1 cellular context compared by ENCODE assay signal in the genomic region with DNA sequence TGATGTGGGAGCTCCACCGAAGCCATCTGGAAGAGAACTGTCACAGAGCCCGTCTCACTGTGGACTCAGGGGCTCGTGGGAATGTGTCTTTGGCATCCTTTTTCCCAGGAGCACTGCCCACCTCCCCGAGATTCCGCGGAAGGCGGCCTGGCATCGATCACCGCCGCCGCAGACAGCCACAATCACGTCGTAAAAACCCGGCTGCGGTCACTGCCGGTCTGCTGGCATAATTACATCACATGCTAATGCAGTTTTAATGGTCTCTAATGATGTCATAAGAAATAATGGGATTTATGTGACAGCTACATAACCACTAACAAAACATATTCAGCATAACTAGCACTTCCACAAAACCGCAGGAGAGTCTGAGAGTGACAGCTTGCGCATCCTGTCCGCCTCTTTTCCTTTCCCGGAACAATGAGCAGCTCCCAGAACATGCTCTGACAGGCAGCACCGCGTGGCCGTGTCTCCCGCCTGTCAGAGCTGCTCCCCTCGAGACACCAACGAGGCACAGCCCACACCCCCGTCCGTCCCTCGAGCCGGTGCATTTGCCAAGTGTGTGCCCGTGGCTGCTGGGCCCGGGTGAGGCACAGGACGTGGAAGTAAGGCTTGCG.
A peak's percentile ranks its signal among the peaks of the same experiment; 100 is the strongest.
TF ChIP-seq lines count a peak whose summit lies in the region.

No MANE protein-coding gene starts in this region.

TF ChIP-seq in HEK293, 187 proteins besides CTCF, POLR2A, EP300 and RAD21 (continued from another document and continues in another):
- TF ChIP-seq, protein P1, sequence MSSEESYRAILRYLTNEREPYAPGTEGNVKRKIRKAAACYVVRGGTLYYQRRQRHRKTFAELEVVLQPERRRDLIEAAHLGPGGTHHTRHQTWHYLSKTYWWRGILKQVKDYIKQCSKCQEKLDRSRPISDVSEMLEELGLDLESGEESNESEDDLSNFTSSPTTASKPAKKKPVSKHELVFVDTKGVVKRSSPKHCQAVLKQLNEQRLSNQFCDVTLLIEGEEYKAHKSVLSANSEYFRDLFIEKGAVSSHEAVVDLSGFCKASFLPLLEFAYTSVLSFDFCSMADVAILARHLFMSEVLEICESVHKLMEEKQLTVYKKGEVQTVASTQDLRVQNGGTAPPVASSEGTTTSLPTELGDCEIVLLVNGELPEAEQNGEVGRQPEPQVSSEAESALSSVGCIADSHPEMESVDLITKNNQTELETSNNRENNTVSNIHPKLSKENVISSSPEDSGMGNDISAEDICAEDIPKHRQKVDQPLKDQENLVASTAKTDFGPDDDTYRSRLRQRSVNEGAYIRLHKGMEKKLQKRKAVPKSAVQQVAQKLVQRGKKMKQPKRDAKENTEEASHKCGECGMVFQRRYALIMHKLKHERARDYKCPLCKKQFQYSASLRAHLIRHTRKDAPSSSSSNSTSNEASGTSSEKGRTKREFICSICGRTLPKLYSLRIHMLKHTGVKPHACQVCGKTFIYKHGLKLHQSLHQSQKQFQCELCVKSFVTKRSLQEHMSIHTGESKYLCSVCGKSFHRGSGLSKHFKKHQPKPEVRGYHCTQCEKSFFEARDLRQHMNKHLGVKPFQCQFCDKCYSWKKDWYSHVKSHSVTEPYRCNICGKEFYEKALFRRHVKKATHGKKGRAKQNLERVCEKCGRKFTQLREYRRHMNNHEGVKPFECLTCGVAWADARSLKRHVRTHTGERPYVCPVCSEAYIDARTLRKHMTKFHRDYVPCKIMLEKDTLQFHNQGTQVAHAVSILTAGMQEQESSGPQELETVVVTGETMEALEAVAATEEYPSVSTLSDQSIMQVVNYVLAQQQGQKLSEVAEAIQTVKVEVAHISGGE (tag by site-specific recombination; conservative IDR thresholded peaks at IDR 0.05; ENCODE audit: low read depth) = no peak
- TF ChIP-seq, protein P2, sequence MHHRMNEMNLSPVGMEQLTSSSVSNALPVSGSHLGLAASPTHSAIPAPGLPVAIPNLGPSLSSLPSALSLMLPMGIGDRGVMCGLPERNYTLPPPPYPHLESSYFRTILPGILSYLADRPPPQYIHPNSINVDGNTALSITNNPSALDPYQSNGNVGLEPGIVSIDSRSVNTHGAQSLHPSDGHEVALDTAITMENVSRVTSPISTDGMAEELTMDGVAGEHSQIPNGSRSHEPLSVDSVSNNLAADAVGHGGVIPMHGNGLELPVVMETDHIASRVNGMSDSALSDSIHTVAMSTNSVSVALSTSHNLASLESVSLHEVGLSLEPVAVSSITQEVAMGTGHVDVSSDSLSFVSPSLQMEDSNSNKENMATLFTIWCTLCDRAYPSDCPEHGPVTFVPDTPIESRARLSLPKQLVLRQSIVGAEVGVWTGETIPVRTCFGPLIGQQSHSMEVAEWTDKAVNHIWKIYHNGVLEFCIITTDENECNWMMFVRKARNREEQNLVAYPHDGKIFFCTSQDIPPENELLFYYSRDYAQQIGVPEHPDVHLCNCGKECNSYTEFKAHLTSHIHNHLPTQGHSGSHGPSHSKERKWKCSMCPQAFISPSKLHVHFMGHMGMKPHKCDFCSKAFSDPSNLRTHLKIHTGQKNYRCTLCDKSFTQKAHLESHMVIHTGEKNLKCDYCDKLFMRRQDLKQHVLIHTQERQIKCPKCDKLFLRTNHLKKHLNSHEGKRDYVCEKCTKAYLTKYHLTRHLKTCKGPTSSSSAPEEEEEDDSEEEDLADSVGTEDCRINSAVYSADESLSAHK (tag by site-specific recombination; IDR thresholded peaks at IDR 0.05) = no peak
- TF ChIP-seq ZNF423 (tag by site-specific recombination; IDR thresholded peaks at IDR 0.05) = no peak
- TF ChIP-seq ZNF747 (tag by site-specific recombination; IDR thresholded peaks at IDR 0.05) = no peak
- TF ChIP-seq YY2 (tag by site-specific recombination; IDR thresholded peaks at IDR 0.05) = no peak
- no peak for TF ChIP-seq ZNF16 (tag by site-specific recombination; IDR thresholded peaks at IDR 0.05; ENCODE audit: low read depth)
- peak; percentile 84 for TF ChIP-seq ZBTB17 (tag by site-specific recombination; IDR thresholded peaks at IDR 0.05)
- TF ChIP-seq, protein P3, sequence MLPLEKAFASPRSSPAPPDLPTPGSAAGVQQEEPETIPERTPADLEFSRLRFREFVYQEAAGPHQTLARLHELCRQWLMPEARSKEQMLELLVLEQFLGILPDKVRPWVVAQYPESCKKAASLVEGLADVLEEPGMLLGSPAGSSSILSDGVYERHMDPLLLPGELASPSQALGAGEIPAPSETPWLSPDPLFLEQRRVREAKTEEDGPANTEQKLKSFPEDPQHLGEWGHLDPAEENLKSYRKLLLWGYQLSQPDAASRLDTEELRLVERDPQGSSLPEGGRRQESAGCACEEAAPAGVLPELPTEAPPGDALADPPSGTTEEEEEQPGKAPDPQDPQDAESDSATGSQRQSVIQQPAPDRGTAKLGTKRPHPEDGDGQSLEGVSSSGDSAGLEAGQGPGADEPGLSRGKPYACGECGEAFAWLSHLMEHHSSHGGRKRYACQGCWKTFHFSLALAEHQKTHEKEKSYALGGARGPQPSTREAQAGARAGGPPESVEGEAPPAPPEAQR (tag by site-specific recombination; IDR thresholded peaks at IDR 0.05) = no peak
- TF ChIP-seq EGR2 (tag by site-specific recombination; IDR thresholded peaks at IDR 0.05; ENCODE audit: low read depth) = no peak
- no peak for TF ChIP-seq ZNF48 (tag by site-specific recombination; IDR thresholded peaks at IDR 0.05)
- TF ChIP-seq ZEB2 (tag by site-specific recombination; IDR thresholded peaks at IDR 0.05) = peak; percentile 99
- no peak for TF ChIP-seq ZNF132 (tag by site-specific recombination; IDR thresholded peaks at IDR 0.05; ENCODE audit: borderline replicate concordance)
- TF ChIP-seq ZNF510 (tag by site-specific recombination; IDR thresholded peaks at IDR 0.05; ENCODE audit: insufficient replicate concordance) = no peak
- TF ChIP-seq, protein P4, sequence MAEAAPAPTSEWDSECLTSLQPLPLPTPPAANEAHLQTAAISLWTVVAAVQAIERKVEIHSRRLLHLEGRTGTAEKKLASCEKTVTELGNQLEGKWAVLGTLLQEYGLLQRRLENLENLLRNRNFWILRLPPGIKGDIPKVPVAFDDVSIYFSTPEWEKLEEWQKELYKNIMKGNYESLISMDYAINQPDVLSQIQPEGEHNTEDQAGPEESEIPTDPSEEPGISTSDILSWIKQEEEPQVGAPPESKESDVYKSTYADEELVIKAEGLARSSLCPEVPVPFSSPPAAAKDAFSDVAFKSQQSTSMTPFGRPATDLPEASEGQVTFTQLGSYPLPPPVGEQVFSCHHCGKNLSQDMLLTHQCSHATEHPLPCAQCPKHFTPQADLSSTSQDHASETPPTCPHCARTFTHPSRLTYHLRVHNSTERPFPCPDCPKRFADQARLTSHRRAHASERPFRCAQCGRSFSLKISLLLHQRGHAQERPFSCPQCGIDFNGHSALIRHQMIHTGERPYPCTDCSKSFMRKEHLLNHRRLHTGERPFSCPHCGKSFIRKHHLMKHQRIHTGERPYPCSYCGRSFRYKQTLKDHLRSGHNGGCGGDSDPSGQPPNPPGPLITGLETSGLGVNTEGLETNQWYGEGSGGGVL (tag by site-specific recombination; IDR thresholded peaks at IDR 0.05) = no peak
- no peak for TF ChIP-seq ZNF837 (tag by site-specific recombination; IDR thresholded peaks at IDR 0.05)
- no peak for TF ChIP-seq ZNF658 (tag by site-specific recombination; IDR thresholded peaks at IDR 0.05)
- TF ChIP-seq ZNF514 (tag by site-specific recombination; IDR thresholded peaks at IDR 0.05) = no peak
- TF ChIP-seq SETDB1 (IDR thresholded peaks at IDR 0.05; ENCODE audit: insufficient read length, low read length) = peak; percentile 87
- TF ChIP-seq ZSCAN23 (tag by site-specific recombination; IDR thresholded peaks at IDR 0.05) = peak; percentile 96
- TF ChIP-seq ZNF324 (tag by site-specific recombination; IDR thresholded peaks at IDR 0.05) = peak; percentile 98
- TF ChIP-seq ZNF146 (tag by site-specific recombination; IDR thresholded peaks at IDR 0.05) = peak; percentile 68
- TF ChIP-seq BCL6B (tag by site-specific recombination; IDR thresholded peaks at IDR 0.05) = no peak
- TF ChIP-seq ZNF391 (tag by site-specific recombination; IDR thresholded peaks at IDR 0.05; ENCODE audit: borderline replicate concordance, low read depth) = peak; percentile 94
- TF ChIP-seq SP7 (tag by site-specific recombination; IDR thresholded peaks at IDR 0.05) = peak; percentile 99
- TF ChIP-seq ZNF449 (tag by site-specific recombination; IDR thresholded peaks at IDR 0.05) = no peak
- peak; percentile 98 for TF ChIP-seq OSR2 (tag by site-specific recombination; IDR thresholded peaks at IDR 0.05)
- peak; percentile 60; the same call in 1 of the 2 replicates for TF ChIP-seq ZIC2 (tag by site-specific recombination; IDR thresholded peaks at IDR 0.05)
- TF ChIP-seq ZNF184 (tag by site-specific recombination; IDR thresholded peaks at IDR 0.05) = no peak; the same call in none of the 2 replicates
- TF ChIP-seq ZNF221 (tag by site-specific recombination; IDR thresholded peaks at IDR 0.05; ENCODE audit: borderline replicate concordance) = 0 out of 2 replicates have a peak, but pooled peaks have one; percentile 58
- TF ChIP-seq GLI2 (tag by site-specific recombination; IDR thresholded peaks at IDR 0.05; ENCODE audit: borderline replicate concordance, low read depth) = peak; percentile 93
- peak; percentile 99 for TF ChIP-seq ZNF488 (tag by site-specific recombination; IDR thresholded peaks at IDR 0.05)
- TF ChIP-seq ZBTB8A (tag by site-specific recombination; IDR thresholded peaks at IDR 0.05) = peak; percentile 54
- no peak for TF ChIP-seq BCL11B (tag by site-specific recombination; IDR thresholded peaks at IDR 0.05; ENCODE audit: low read depth)
- no peak for TF ChIP-seq ZSCAN16 (tag by site-specific recombination; IDR thresholded peaks at IDR 0.05)
- TF ChIP-seq ZNF211 (tag by site-specific recombination; IDR thresholded peaks at IDR 0.05; ENCODE audit: low read depth) = no peak
- TF ChIP-seq, protein P5, sequence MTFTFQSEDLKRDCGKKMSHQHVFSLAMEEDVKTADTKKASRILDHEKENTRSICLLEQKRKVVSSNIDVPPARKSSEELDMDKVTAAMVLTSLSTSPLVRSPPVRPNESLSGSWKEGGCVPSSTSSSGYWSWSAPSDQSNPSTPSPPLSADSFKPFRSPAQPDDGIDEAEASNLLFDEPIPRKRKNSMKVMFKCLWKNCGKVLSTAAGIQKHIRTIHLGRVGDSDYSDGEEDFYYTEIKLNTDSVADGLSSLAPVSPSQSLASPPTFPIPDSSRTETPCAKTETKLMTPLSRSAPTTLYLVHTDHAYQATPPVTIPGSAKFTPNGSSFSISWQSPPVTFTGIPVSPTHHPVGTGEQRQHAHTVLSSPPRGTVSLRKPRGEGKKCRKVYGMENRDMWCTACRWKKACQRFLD (tag by site-specific recombination; IDR thresholded peaks at IDR 0.05) = no peak
- no peak for TF ChIP-seq PRDM1 (tag by site-specific recombination; IDR thresholded peaks at IDR 0.05)
- TF ChIP-seq ZNF629 (tag by site-specific recombination; IDR thresholded peaks at IDR 0.05) = peak; percentile 97
- TF ChIP-seq, protein P6, sequence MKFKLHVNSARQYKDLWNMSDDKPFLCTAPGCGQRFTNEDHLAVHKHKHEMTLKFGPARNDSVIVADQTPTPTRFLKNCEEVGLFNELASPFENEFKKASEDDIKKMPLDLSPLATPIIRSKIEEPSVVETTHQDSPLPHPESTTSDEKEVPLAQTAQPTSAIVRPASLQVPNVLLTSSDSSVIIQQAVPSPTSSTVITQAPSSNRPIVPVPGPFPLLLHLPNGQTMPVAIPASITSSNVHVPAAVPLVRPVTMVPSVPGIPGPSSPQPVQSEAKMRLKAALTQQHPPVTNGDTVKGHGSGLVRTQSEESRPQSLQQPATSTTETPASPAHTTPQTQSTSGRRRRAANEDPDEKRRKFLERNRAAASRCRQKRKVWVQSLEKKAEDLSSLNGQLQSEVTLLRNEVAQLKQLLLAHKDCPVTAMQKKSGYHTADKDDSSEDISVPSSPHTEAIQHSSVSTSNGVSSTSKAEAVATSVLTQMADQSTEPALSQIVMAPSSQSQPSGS (tag by site-specific recombination; IDR thresholded peaks at IDR 0.05; ENCODE audit: low read depth) = peak; percentile 98
- no peak for TF ChIP-seq ZNF785 (tag by site-specific recombination; IDR thresholded peaks at IDR 0.05)
- peak; percentile 74; the same call in 1 of the 2 replicates for TF ChIP-seq ZNF2 (tag by site-specific recombination; IDR thresholded peaks at IDR 0.05)
- TF ChIP-seq ZNF155 (tag by site-specific recombination; IDR thresholded peaks at IDR 0.05) = no peak
- no peak for TF ChIP-seq SCRT1 (tag by site-specific recombination; IDR thresholded peaks at IDR 0.05; ENCODE audit: borderline replicate concordance)
- TF ChIP-seq ZNF248 (tag by site-specific recombination; IDR thresholded peaks at IDR 0.05) = no peak
- TF ChIP-seq, protein P7, sequence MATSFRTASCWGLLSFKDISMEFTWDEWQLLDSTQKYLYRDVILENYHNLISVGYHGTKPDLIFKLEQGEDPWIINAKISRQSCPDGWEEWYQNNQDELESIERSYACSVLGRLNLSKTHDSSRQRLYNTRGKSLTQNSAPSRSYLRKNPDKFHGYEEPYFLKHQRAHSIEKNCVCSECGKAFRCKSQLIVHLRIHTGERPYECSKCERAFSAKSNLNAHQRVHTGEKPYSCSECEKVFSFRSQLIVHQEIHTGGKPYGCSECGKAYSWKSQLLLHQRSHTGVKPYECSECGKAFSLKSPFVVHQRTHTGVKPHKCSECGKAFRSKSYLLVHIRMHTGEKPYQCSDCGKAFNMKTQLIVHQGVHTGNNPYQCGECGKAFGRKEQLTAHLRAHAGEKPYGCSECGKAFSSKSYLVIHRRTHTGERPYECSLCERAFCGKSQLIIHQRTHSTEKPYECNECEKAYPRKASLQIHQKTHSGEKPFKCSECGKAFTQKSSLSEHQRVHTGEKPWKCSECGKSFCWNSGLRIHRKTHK (tag by site-specific recombination; IDR thresholded peaks at IDR 0.05) = no peak
- no peak for TF ChIP-seq ZFHX2 (tag by site-specific recombination; conservative IDR thresholded peaks at IDR 0.05)
